25 cellular contexts compared by ENCODE assay signal in the genomic region with DNA sequence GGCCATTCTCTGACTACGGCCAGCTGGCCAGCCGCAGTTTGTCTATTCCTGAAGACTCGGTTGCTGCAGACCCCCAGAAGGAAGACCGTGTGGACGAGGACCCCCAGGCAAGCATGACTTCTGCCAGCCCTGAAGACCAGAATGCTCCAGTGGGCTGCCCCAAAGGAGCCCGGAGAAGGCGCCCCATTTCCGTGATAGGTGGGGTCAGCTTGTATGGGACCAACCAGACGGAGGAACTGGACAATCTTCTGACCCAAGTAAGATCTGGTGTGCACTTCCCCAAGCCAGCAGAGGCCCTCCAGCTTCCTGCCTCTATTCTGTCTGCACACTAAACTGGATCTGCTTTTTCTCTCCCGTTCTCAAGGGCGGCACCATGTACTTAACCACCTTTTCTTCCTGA. TPM values are rescaled to one million over a fixed set of nuclear protein-coding genes. Genes with fewer than 3 reads are reported as not detected.
DNase-seq lines count a peak whose midpoint lies in the region; ATAC-seq and TF ChIP-seq lines count a peak whose summit lies in the region.
"Had no signal": no experiment of that assay in that cellular context is flagged by ENCODE, and none has a peak within 500 bp of the region (broad histone marks: within the 10 kb centered on the region; RNA-seq: fewer than 3 reads in every experiment).

No MANE protein-coding gene starts in this region.

- intact Hi-C loops in spleen (cut with DNase I; ENCODE audit: low total_unique reads) (no loop called here), left colon (cut with DNase I, micrococcal nuclease) (no loop called here)

- H3K9me3 Mint-ChIP-seq in activated T-cell treated with anti-CD3 and anti-CD28 coated beads, Interleukin-2, amount 50 U/mL, for 24 hours: no peaks in the 10 kb centered on the region
- H3K9me3 Mint-ChIP-seq in central memory CD8-positive, alpha-beta T cell: no peaks in the 10 kb centered on the region
- H3K9me3 Mint-ChIP-seq: dendritic cell treated with granulocyte-macrophage colony-stimulating factor and Interleukin-4, amounts not matched to agents 40 ng/mL and 50 ng/mL, for 4 days; mesothelial cell of epicardium; stimulated activated naive B cell treated with anti-CD40 and anti-IgM and Interleukin-4, amounts not matched to agents 10 μg/mL and 1 μg/mL and 100 μg/mL, for 72 hours had no signal

- H3K4me3 Mint-ChIP-seq in activated T-cell treated with anti-CD3 and anti-CD28 coated beads, Interleukin-2, amount 50 U/mL, for 24 hours: peak overlapping the region; percentile 94
- peak overlapping the region; percentile 92 for H3K4me3 Mint-ChIP-seq in central memory CD8-positive, alpha-beta T cell
- H3K4me3 Mint-ChIP-seq: dendritic cell treated with granulocyte-macrophage colony-stimulating factor and Interleukin-4, amounts not matched to agents 40 ng/mL and 50 ng/mL, for 4 days; mesothelial cell of epicardium; stimulated activated naive B cell treated with anti-CD40 and anti-IgM and Interleukin-4, amounts not matched to agents 10 μg/mL and 1 μg/mL and 100 μg/mL, for 72 hours had no signal

- H3K4me3 ChIP-seq in spleen: no peak overlapping the region
- H3K4me3 ChIP-seq: gastroesophageal sphincter, Peyer's patch, SK-N-MC, tibial nerve had no signal

- peaks cover 58% of the 10 kb centered on the region for H3K4me1 Mint-ChIP-seq in activated T-cell treated with anti-CD3 and anti-CD28 coated beads, Interleukin-2, amount 50 U/mL, for 24 hours (ENCODE audit: low read depth)
- H3K4me1 Mint-ChIP-seq in central memory CD8-positive, alpha-beta T cell: peaks cover 49% of the 10 kb centered on the region
- H3K4me1 Mint-ChIP-seq: mesothelial cell of epicardium had no signal

- peaks cover 38% of the 10 kb centered on the region for H3K36me3 Mint-ChIP-seq in activated T-cell treated with anti-CD3 and anti-CD28 coated beads, Interleukin-2, amount 50 U/mL, for 24 hours (ENCODE audit: low read depth)
- H3K36me3 Mint-ChIP-seq in central memory CD8-positive, alpha-beta T cell (ENCODE audit: insufficient read depth): peaks cover 25% of the 10 kb centered on the region
- H3K36me3 Mint-ChIP-seq: mesothelial cell of epicardium had no signal

- H3K27ac ChIP-seq in spleen: peak overlapping the region in 5 of 8 donors; percentile 57 to 91 (median 85)
- H3K27ac ChIP-seq: brain microvascular endothelial cell, gastroesophageal sphincter, SK-N-MC, tibial nerve had no signal

- H3K36me3 ChIP-seq in spleen: peaks cover 0 to 32% (median 4%) of the 10 kb centered on the region in 6 donors
- H3K36me3 ChIP-seq: brain microvascular endothelial cell had no signal

- peak overlapping the region; percentile 83 for H3K27ac Mint-ChIP-seq in activated T-cell treated with anti-CD3 and anti-CD28 coated beads, Interleukin-2, amount 50 U/mL, for 24 hours
- peak overlapping the region; percentile 95 for H3K27ac Mint-ChIP-seq in central memory CD8-positive, alpha-beta T cell (ENCODE audit: low read depth)
- H3K27ac Mint-ChIP-seq: dendritic cell treated with granulocyte-macrophage colony-stimulating factor and Interleukin-4, amounts not matched to agents 40 ng/mL and 50 ng/mL, for 4 days; mesothelial cell of epicardium; stimulated activated naive B cell treated with anti-CD40 and anti-IgM and Interleukin-4, amounts not matched to agents 10 μg/mL and 1 μg/mL and 100 μg/mL, for 72 hours had no signal

- peaks cover 7 to 66% (median 45%) of the 10 kb centered on the region in 6 donors for H3K4me1 ChIP-seq in spleen
- H3K4me1 ChIP-seq: gastroesophageal sphincter, Peyer's patch had no signal

- H3K27me3 ChIP-seq in spleen (replicated peaks in 1 of 7): no peaks in the 10 kb centered on the region
- H3K27me3 ChIP-seq: brain microvascular endothelial cell, gastroesophageal sphincter, Peyer's patch, tibial nerve had no signal

- WGBS in spleen, 5 donors: 81 to 92% (median 84%) methylated on average over 11 of the region's 11 CpGs

- no peak for ATAC-seq in central memory CD8-positive, alpha-beta T cell (replicated peaks; ENCODE audit: extremely low read depth, poor library complexity, severe bottlenecking)
- ATAC-seq in left colon: no peak
- ATAC-seq in HG03135 (IDR thresholded peaks at IDR 0.05; ENCODE audit: unreplicated experiment): no peak
- ATAC-seq: gastroesophageal sphincter; stimulated activated naive B cell treated with anti-CD40 and anti-IgM and Interleukin-4, amounts not matched to agents 10 μg/mL and 1 μg/mL and 100 μg/mL, for 72 hours had no signal

- TF ChIP-seq POLR2A in spleen (IDR thresholded peaks at IDR 0.05): no peak

- no peak for DNase-seq in activated T-cell treated with anti-CD3 and anti-CD28 coated beads, Interleukin-2, amount 50 U/mL, for 24 hours
- DNase-seq in activated T-cell treated with anti-CD3 and anti-CD28 coated beads, Interleukin-2, amount 50 U/mL, for 1 hour: no peak
- DNase-seq in NOMO-1 treated with dmso at 0.1 percent for 144 hours (lab: John Stamatoyannopoulos, UW; ENCODE audit: unreplicated experiment) (peak; percentile 38), spleen (no peak), left colon (no peak), NCI-H1092 (lab: John Stamatoyannopoulos, UW) (no peak)
- no peak for DNase-seq in central memory CD8-positive, alpha-beta T cell (ENCODE audit: low spot score in 2 of 2)
- DNase-seq: activated CD4-positive, alpha-beta T cell treated with anti-CD3 and anti-CD28 coated beads for 48 hours; activated gamma-delta T cell treated with Interleukin-2 at 50 U/mL for 16 hours; brain microvascular endothelial cell; COR-L47; erythroblast; NCI-H1436; NCI-H774; nucleus accumbens; Peyer's patch; stimulated activated naive B cell treated with anti-CD40 and anti-IgM and Interleukin-4, amounts not matched to agents 10 μg/mL and 1 μg/mL and 100 μg/mL, for 72 hours had no signal

- no peaks in the 10 kb centered on the region for H3K9me3 ChIP-seq in spleen
- H3K9me3 ChIP-seq: gastroesophageal sphincter, Peyer's patch, tibial nerve had no signal

- no peak for TF ChIP-seq CTCF in spleen (IDR thresholded peaks at IDR 0.05 in 8 of 11, conservative IDR thresholded peaks at IDR 0.05 in 3 of 11)

- no peaks in the 10 kb centered on the region for H3K27me3 Mint-ChIP-seq in activated T-cell treated with anti-CD3 and anti-CD28 coated beads, Interleukin-2, amount 50 U/mL, for 24 hours
- H3K27me3 Mint-ChIP-seq in central memory CD8-positive, alpha-beta T cell: no peaks in the 10 kb centered on the region
- H3K27me3 Mint-ChIP-seq: dendritic cell treated with granulocyte-macrophage colony-stimulating factor and Interleukin-4, amounts not matched to agents 40 ng/mL and 50 ng/mL, for 4 days; stimulated activated naive B cell treated with anti-CD40 and anti-IgM and Interleukin-4, amounts not matched to agents 10 μg/mL and 1 μg/mL and 100 μg/mL, for 72 hours had no signal

RNA-seq across cellular contexts. Expression of gene C1QTNF9, which starts 59.8 kb away (rescaled TPM):
- total RNA-seq in spleen (under 1 TPM in 3 of 7 donors, not detected in 4; 0.28 to 0.72 (median 0.35) TPM), left colon (under 1 TPM in 1 of 2 donors, not detected in 1; 0.45 TPM)
- under 1 TPM in 2 of 3 donors, not detected in 1; 0.15 to 0.48 TPM for polyA plus RNA-seq in spleen
- total RNA-seq: H1, M059J, mesothelial cell of epicardium had no signal
- polyA plus RNA-seq: H1 had no signal
